ENCODE assay signal across 8 cellular contexts in genomic region chr15:23039151-23039916, GRCh38. TPM values are rescaled to one million over a fixed set of nuclear protein-coding genes. Genes with fewer than 3 reads are reported as not detected.
DNase-seq lines count a peak whose midpoint lies in the region; ATAC-seq, FAIRE-seq and TF ChIP-seq lines count a peak whose summit lies in the region.

TSS of gene TUBGCP5 (minus strand) at chr15:23039569. CDS start at chr15:23039543, 26 bp downstream.

- H3K4me3 Mint-ChIP-seq in activated CD8-positive, alpha-beta memory T cell treated with anti-CD3 and anti-CD28 coated beads, Interleukin-2, amount 10 ng/mL, durations not matched to agents 7 days and 5 days: peak within 1 kb of the TSS; percentile 91

- H3K4me1 ChIP-seq in HUES48 (ENCODE audit: control insufficient read depth, insufficient read depth, low read length): no peaks in the 10 kb centered on the region
- no peaks in the 10 kb centered on the region for H3K4me1 ChIP-seq in NT2/D1 (ENCODE audit: insufficient read depth, insufficient read length)
- peaks cover 3% of the 10 kb centered on the region for H3K4me1 ChIP-seq in mesodermal cell (ENCODE audit: control insufficient read depth, insufficient read depth, low read length, poor library complexity, severe bottlenecking)

- no peak for FAIRE-seq in D721Med (lab: Jason Lieb, UNC)

- DNase-seq in D721Med (ENCODE audit: insufficient read length, low spot score) (peak; percentile 85), NT2/D1 (ENCODE audit: low read depth, low spot score) (peak; percentile 92)
- DNase-seq in activated CD8-positive, alpha-beta memory T cell treated with anti-CD3 and anti-CD28 coated beads, Interleukin-2, amount 10 ng/mL, durations not matched to agents 7 days and 5 days: peak; percentile 99
- peak; percentile 90 for DNase-seq in stimulated activated CD8-positive, alpha-beta memory T cell treated with anti-CD3 and anti-CD28 coated beads, Interleukin-15, amount 100 ng/mL, for 24 hours (ENCODE audit: low read depth)

- H3K9ac ChIP-seq in HUES48 (ENCODE audit: low read depth, low read length) (peak within 1 kb of the TSS; percentile 89), NT2/D1 (ENCODE audit: insufficient read length, low read depth) (peak within 1 kb of the TSS; percentile 98)

- no peak for TF ChIP-seq CTCF in D721Med (IDR thresholded peaks at IDR 0.05; ENCODE audit: insufficient read depth, missing control alignments)

- H3K27me3 ChIP-seq in HUES48 (ENCODE audit: control insufficient read depth, insufficient read depth, low read length) (no peaks in the 10 kb centered on the region), NT2/D1 (ENCODE audit: insufficient read depth, insufficient read length) (no peaks in the 10 kb centered on the region)

- H3K4me1 Mint-ChIP-seq in activated CD8-positive, alpha-beta memory T cell treated with anti-CD3 and anti-CD28 coated beads, Interleukin-2, amount 10 ng/mL, durations not matched to agents 7 days and 5 days: peaks cover 17% of the 10 kb centered on the region

- H3K9me3 Mint-ChIP-seq in activated CD8-positive, alpha-beta memory T cell treated with anti-CD3 and anti-CD28 coated beads, Interleukin-2, amount 10 ng/mL, durations not matched to agents 7 days and 5 days (ENCODE audit: low read depth): no peaks in the 10 kb centered on the region

- 0% methylated on average over 76 to 92 of the region's 92 CpGs for WGBS in mesodermal cell (ENCODE audit: insufficient coverage in 2 of 2), 2 experiments

- H3K27ac Mint-ChIP-seq in activated CD8-positive, alpha-beta memory T cell treated with anti-CD3 and anti-CD28 coated beads, Interleukin-2, amount 10 ng/mL, durations not matched to agents 7 days and 5 days: peak within 1 kb of the TSS; percentile 88

- ATAC-seq in GM21423 (IDR thresholded peaks at IDR 0.05; ENCODE audit: unreplicated experiment): peak; percentile 96
- ATAC-seq in activated CD8-positive, alpha-beta memory T cell treated with anti-CD3 and anti-CD28 coated beads, Interleukin-2, amount 10 ng/mL, durations not matched to agents 7 days and 5 days: peak; percentile 97

- no peaks in the 10 kb centered on the region for H3K27me3 Mint-ChIP-seq in activated CD8-positive, alpha-beta memory T cell treated with anti-CD3 and anti-CD28 coated beads, Interleukin-2, amount 10 ng/mL, durations not matched to agents 7 days and 5 days

- in situ Hi-C loops in endometrial microvascular endothelial cells (cut with HindIII; ENCODE audit: inconsistent ontology term, low pct_unique_long_range_greater_than_20kb, low sequenced_read_pairs): no loop called here

- CTCF ChIA-PET in activated CD8-positive, alpha-beta memory T cell treated with anti-CD3 and anti-CD28 coated beads, Interleukin-2, amount 10 ng/mL, durations not matched to agents 7 days and 5 days (lab: Charles Lee): interaction anchor here (0.7 to 1.4 kb wide), 9 partner anchors 10 to 242 kb away, joined by 3 to 4 read pairs (median 3); no protein-coding TSS in a partner anchor

- no peaks in the 10 kb centered on the region for H3K9me3 ChIP-seq in HUES48 (ENCODE audit: control insufficient read depth, insufficient read depth, low read length)
- no peaks in the 10 kb centered on the region for H3K9me3 ChIP-seq in NT2/D1 (ENCODE audit: insufficient read depth, low read length)
- H3K9me3 ChIP-seq in mesodermal cell (ENCODE audit: control insufficient read depth, low read length): no peaks in the 10 kb centered on the region

- H3K4me3 ChIP-seq in HUES48 (ENCODE audit: low read depth, low read length) (peak within 1 kb of the TSS; percentile 81), NT2/D1 (ENCODE audit: insufficient read length, low read depth) (peak within 1 kb of the TSS; percentile 84), mesodermal cell (ENCODE audit: extremely low read depth, insufficient read depth, low read length, poor library complexity, severe bottlenecking) (peak within 1 kb of the TSS; percentile 59)

- H3K27ac ChIP-seq in HUES48 (ENCODE audit: low read depth, low read length): peak within 1 kb of the TSS; percentile 72
- peak within 1 kb of the TSS; percentile 82 for H3K27ac ChIP-seq in mesodermal cell (ENCODE audit: low read depth, low read length, severe bottlenecking)

- H3K36me3 Mint-ChIP-seq in activated CD8-positive, alpha-beta memory T cell treated with anti-CD3 and anti-CD28 coated beads, Interleukin-2, amount 10 ng/mL, durations not matched to agents 7 days and 5 days: peaks cover 4% of the 10 kb centered on the region

- H3K36me3 ChIP-seq in HUES48 (ENCODE audit: control insufficient read depth, insufficient read depth, low read length) (peaks cover 10% of the 10 kb centered on the region), NT2/D1 (ENCODE audit: insufficient read depth, insufficient read length, low read length) (peaks cover 27% of the 10 kb centered on the region), mesodermal cell (ENCODE audit: control insufficient read depth, insufficient read depth, low read length) (peaks cover 25% of the 10 kb centered on the region)

RNA-seq across cellular contexts. Expression of gene TUBGCP5, which starts in this region (rescaled TPM):
- total RNA-seq in activated CD8-positive, alpha-beta memory T cell treated with anti-CD3 and anti-CD28 coated beads, Interleukin-2, amount 10 ng/mL, durations not matched to agents 7 days and 5 days: 10 to 100 TPM; 18.6 to 20.5 TPM
- 14.0 TPM for total RNA-seq in endometrial microvascular endothelial cells (ENCODE audit: inconsistent ontology term)
- polyA plus RNA-seq in mesodermal cell (2013, experiment 1 of 2): 13.8 TPM
- 13.3 TPM for polyA plus RNA-seq in mesodermal cell (2013, experiment 2 of 2)

Comparison
In these comparisons a context has a peak if more than half of its experiments do, and no peak if none do; other contexts are left out.
1. Peak in every context shown above with its lines: DNase-seq, ATAC-seq, H3K4me3 ChIP-seq and H3K27ac ChIP-seq.